28 cellular contexts compared by ENCODE assay signal in genomic region chr11:4491878-4492606, GRCh38. TPM values are rescaled to one million over a fixed set of nuclear protein-coding genes. Genes with fewer than 3 reads are reported as not detected.
"Had no signal": no experiment of that assay in that cellular context is flagged by ENCODE, and none has a peak within 500 bp of the region (broad histone marks: within the 10 kb centered on the region; RNA-seq: fewer than 3 reads in every experiment).

No MANE protein-coding gene starts in this region.

- H3K27ac Mint-ChIP-seq: activated naive CD4-positive, alpha-beta T cell treated with anti-CD3 and anti-CD28 coated beads for 36 hours; activated naive CD8-positive, alpha-beta T cell treated with anti-CD3 and anti-CD28 coated beads, Interleukin-2, amount 50 U/mL, for 24 hours; activated T-helper 2 cell treated with anti-CD3 and anti-CD28 coated beads, Interferon-gamma antibody, Interleukin-2, Interleukin-4, amounts not matched to agents 10 μg/mL and 5 μg/mL and 100 μg/mL, durations not matched to agents 14 hours and 24 hours and 36 hours; brain; effector memory CD8-positive, alpha-beta T cell had no signal

- ATAC-seq: gastroesophageal sphincter had no signal

- H3K4me1 ChIP-seq: prostate gland had no signal

- H3K9me3 ChIP-seq: gastroesophageal sphincter, left ventricle myocardium inferior, prostate gland, right atrium auricular region, transverse colon, vagina had no signal

- H3K36me3 ChIP-seq: gastroesophageal sphincter, heart left ventricle, left ventricle myocardium inferior, prostate gland, right atrium auricular region, transverse colon, vagina had no signal

- H3K27ac ChIP-seq: epithelial cell of prostate, gastroesophageal sphincter, heart left ventricle, left ventricle myocardium inferior, prostate gland, right atrium auricular region, transverse colon, vagina, VCaP had no signal

- H3K9me3 Mint-ChIP-seq: effector memory CD8-positive, alpha-beta T cell had no signal

- H3K4me3 ChIP-seq: gastroesophageal sphincter, prostate gland, vagina had no signal

- H3K36me3 Mint-ChIP-seq: brain had no signal

- H3K27me3 ChIP-seq: gastroesophageal sphincter, right atrium auricular region, vagina had no signal

- DNase-seq: activated CD4-positive, alpha-beta T cell treated with anti-CD3 and anti-CD28 coated beads, Interleukin-2, amount 50 U/mL, for 4 hours; activated CD4-positive, CD25-positive, alpha-beta regulatory T cell treated with anti-CD3 and anti-CD28 coated beads, Interleukin-2, amount 50 U/mL, for 72 hours; activated naive CD4-positive, alpha-beta T cell treated with anti-CD3 and anti-CD28 coated beads for 36 hours; activated naive CD8-positive, alpha-beta T cell treated with anti-CD3 and anti-CD28 coated beads, Interleukin-2, amount 50 U/mL, for 24 hours; caudate nucleus; effector memory CD8-positive, alpha-beta T cell; heart left ventricle; left ventricle myocardium inferior; mammary epithelial cell; midbrain; stimulated activated CD4-positive, alpha-beta T cell treated with anti-CD3 and anti-CD28 coated beads, Interleukin-2, amount 100 ng/mL, for 24 hours; stimulated activated naive CD8-positive, alpha-beta T cell treated with anti-CD3 and anti-CD28 coated beads, Interleukin-15, Interleukin-2, amounts not matched to agents 100 U/mL and 50 U/mL, for 24 hours; transverse colon had no signal

- H3K4me3 Mint-ChIP-seq: activated naive CD4-positive, alpha-beta T cell treated with anti-CD3 and anti-CD28 coated beads for 36 hours; activated naive CD8-positive, alpha-beta T cell treated with anti-CD3 and anti-CD28 coated beads, Interleukin-2, amount 50 U/mL, for 24 hours; brain; T-helper 1 cell treated with Interleukin-12 subunit alpha and Interleukin-12 subunit beta and Interleukin-4 antibody, amounts not matched to agents 30 μg/mL and 1 μg/mL, for 36 hours had no signal

RNA-seq across cellular contexts. Expression of gene OR52K1, which starts 9.6 kb away (rescaled TPM):
- total RNA-seq: activated CD8-positive, alpha-beta memory T cell treated with anti-CD3 and anti-CD28 coated beads for 36 hours; activated naive CD4-positive, alpha-beta T cell treated with anti-CD3 and anti-CD28 coated beads for 36 hours; activated T-helper 2 cell treated with anti-CD3 and anti-CD28 coated beads, Interferon-gamma antibody, Interleukin-2, Interleukin-4, amounts not matched to agents 10 μg/mL and 5 μg/mL and 100 μg/mL, durations not matched to agents 14 hours and 24 hours and 36 hours; dermis microvascular lymphatic vessel endothelial cell; fibroblast of lung; gastroesophageal sphincter; kidney epithelial cell; left ventricle myocardium inferior; mammary epithelial cell; osteocyte; prostate gland; right atrium auricular region; skeletal muscle tissue; transverse colon; vagina had no signal

RNA-seq across cellular contexts. Expression of gene OR52K2, which starts 42.9 kb away (rescaled TPM):
- total RNA-seq: activated CD8-positive, alpha-beta memory T cell treated with anti-CD3 and anti-CD28 coated beads for 36 hours; activated naive CD4-positive, alpha-beta T cell treated with anti-CD3 and anti-CD28 coated beads for 36 hours; activated T-helper 2 cell treated with anti-CD3 and anti-CD28 coated beads, Interferon-gamma antibody, Interleukin-2, Interleukin-4, amounts not matched to agents 10 μg/mL and 5 μg/mL and 100 μg/mL, durations not matched to agents 14 hours and 24 hours and 36 hours; dermis microvascular lymphatic vessel endothelial cell; fibroblast of lung; heart left ventricle; kidney epithelial cell; left ventricle myocardium inferior; mammary epithelial cell; osteocyte; prostate gland; right atrium auricular region; skeletal muscle tissue; transverse colon; vagina had no signal

RNA-seq across cellular contexts. Expression of gene OR52M1, which starts 52.9 kb away (rescaled TPM):
- total RNA-seq: activated CD8-positive, alpha-beta memory T cell treated with anti-CD3 and anti-CD28 coated beads for 36 hours; activated naive CD4-positive, alpha-beta T cell treated with anti-CD3 and anti-CD28 coated beads for 36 hours; activated T-helper 2 cell treated with anti-CD3 and anti-CD28 coated beads, Interferon-gamma antibody, Interleukin-2, Interleukin-4, amounts not matched to agents 10 μg/mL and 5 μg/mL and 100 μg/mL, durations not matched to agents 14 hours and 24 hours and 36 hours; dermis microvascular lymphatic vessel endothelial cell; fibroblast of lung; gastroesophageal sphincter; heart left ventricle; kidney epithelial cell; left ventricle myocardium inferior; mammary epithelial cell; osteocyte; prostate gland; right atrium auricular region; skeletal muscle tissue; transverse colon; vagina had no signal
